ENCODE assay signal across 1 cellular context in genomic region chr1:229623225-229623624, GRCh38.
TF ChIP-seq lines count a peak whose summit lies in the region.

No MANE protein-coding gene starts in this region.

TF ChIP-seq in HepG2, 621 proteins besides CTCF, POLR2A, EP300 and RAD21:
- TF ChIP-seq MAZ (IDR thresholded peaks at IDR 0.05; ENCODE audit: borderline replicate concordance, low read depth, low read length): no peak
- no peak for TF ChIP-seq MAZ (CRISPR knock-in tag; IDR thresholded peaks at IDR 0.05; ENCODE audit: low read depth)
- TF ChIP-seq ZMYM4 (CRISPR knock-in tag; IDR thresholded peaks at IDR 0.05): no peak
- TF ChIP-seq SMAD3 (CRISPR knock-in tag; IDR thresholded peaks at IDR 0.05): no peak
- TF ChIP-seq ATAD3A (CRISPR knock-in tag; IDR thresholded peaks at IDR 0.05): no peak
- no peak for TF ChIP-seq KLF12 (CRISPR knock-in tag; IDR thresholded peaks at IDR 0.05; ENCODE audit: borderline replicate concordance)
- TF ChIP-seq ZBTB43 (CRISPR knock-in tag; conservative IDR thresholded peaks at IDR 0.05): no peak
- no peak for TF ChIP-seq HCFC1 (IDR thresholded peaks at IDR 0.05; ENCODE audit: low read depth, low read length)
- no peak for TF ChIP-seq ZKSCAN8 (CRISPR knock-in tag; IDR thresholded peaks at IDR 0.05; ENCODE audit: borderline replicate concordance)
- no peak for TF ChIP-seq PHF21A (CRISPR knock-in tag; IDR thresholded peaks at IDR 0.05)
- TF ChIP-seq ZNF275 (CRISPR knock-in tag; IDR thresholded peaks at IDR 0.05; ENCODE audit: borderline replicate concordance): no peak
- TF ChIP-seq STAG1 (CRISPR knock-in tag; IDR thresholded peaks at IDR 0.05): no peak
- TF ChIP-seq TCF7 (IDR thresholded peaks at IDR 0.05; ENCODE audit: low read depth): no peak
- no peak for TF ChIP-seq ZNF724P (CRISPR knock-in tag; IDR thresholded peaks at IDR 0.05; ENCODE audit: borderline replicate concordance)
- TF ChIP-seq ZNF138 (CRISPR knock-in tag; IDR thresholded peaks at IDR 0.05; ENCODE audit: low read depth): no peak
TF ChIP-seq in HepG2: peak in this region for 0.
